Comparison of ENCODE assay signal across 9 cellular contexts in genomic region chr7:27774717-27775328, GRCh38. TPM values are rescaled to one million over a fixed set of nuclear protein-coding genes. Genes with fewer than 3 reads are reported as not detected.
DNase-seq lines count a peak whose midpoint lies in the region; ATAC-seq and TF ChIP-seq lines count a peak whose summit lies in the region.
"Had no signal": no experiment of that assay in that cellular context is flagged by ENCODE, and none has a peak within 500 bp of the region (broad histone marks: within the 10 kb centered on the region; RNA-seq: fewer than 3 reads in every experiment).

No MANE protein-coding gene starts in this region.

- DNase-seq in NOMO-1 (lab: John Stamatoyannopoulos, UW; ENCODE audit: unreplicated experiment in 2 of 2) (peak; percentile 3 to 54), NOMO-1 treated with dmso at 0.1 percent for 144 hours (lab: John Stamatoyannopoulos, UW; ENCODE audit: unreplicated experiment) (no peak), SK-N-DZ (ENCODE audit: low spot score) (peak; percentile 13), globus pallidus (ENCODE audit: low spot score) (peak; percentile 24), tibial artery (no peak), DMS153 (lab: John Stamatoyannopoulos, UW) (no peak)
- DNase-seq in central memory CD4-positive, alpha-beta T cell: no peak

- H3K36me3 ChIP-seq in tibial artery: peaks cover 5 to 14% (median 10%) of the 10 kb centered on the region in 3 donors

- H3K4me3 ChIP-seq in tibial artery: no peak overlapping the region
- H3K4me3 ChIP-seq: lung had no signal

- peak; percentile 34 to 50 for TF ChIP-seq CTCF in tibial artery (IDR thresholded peaks at IDR 0.05)

- H3K9me3 ChIP-seq in tibial artery: no peaks in the 10 kb centered on the region

- intact Hi-C loops in tibial artery (cut with DNase I; ENCODE audit: low total_unique reads): no loop called here

- H3K27me3 ChIP-seq in tibial artery: no peaks in the 10 kb centered on the region

- no peak for ATAC-seq in GM18870 (IDR thresholded peaks at IDR 0.05; ENCODE audit: unreplicated experiment)

- H3K4me1 ChIP-seq in tibial artery: peaks cover 0 to 4% (median 0%) of the 10 kb centered on the region in 4 donors

- no peak overlapping the region for H3K27ac ChIP-seq in tibial artery

RNA-seq across cellular contexts. Expression of gene TAX1BP1, which starts 34.9 kb away (rescaled TPM):
- 56.5 and 60.0 TPM in 2 replicates for polyA plus RNA-seq in SK-N-DZ (2014; cell fraction: cytosol; rRNA removed)
- 32.5 and 39.1 TPM in 2 replicates for polyA plus RNA-seq in SK-N-DZ (2014; cell fraction: nucleus; rRNA removed)

Comparison
In these comparisons a context has a peak if more than half of its experiments do, and no peak if none do; other contexts are left out.
1. DNase-seq: peak in NOMO-1 (2 of 2), SK-N-DZ (single experiment) and globus pallidus (single experiment); none in NOMO-1 treated with dmso at 0.1 percent for 144 hours (single experiment), tibial artery (0 of 2), central memory CD4-positive, alpha-beta T cell (single experiment) and DMS153 (single experiment).